In genomic region chr6:107489636-107490567, GRCh38 we compare ENCODE assay signal across 8 cellular contexts. TPM values are rescaled to one million over a fixed set of nuclear protein-coding genes. Genes with fewer than 3 reads are reported as not detected.
DNase-seq lines count a peak whose midpoint lies in the region; ATAC-seq and TF ChIP-seq lines count a peak whose summit lies in the region.

TSS of gene SOBP (plus strand) at chr6:107490117. CDS start at chr6:107490617, 500 bp downstream.

- intact Hi-C loops in esophagus squamous epithelium (cut with DNase I): no loop called here

- no peak for TF ChIP-seq CTCF in esophagus squamous epithelium (IDR thresholded peaks at IDR 0.05)

- no peak for ATAC-seq in GM18873 (IDR thresholded peaks at IDR 0.05; ENCODE audit: low FRiP score, unreplicated experiment)

- H3K27ac ChIP-seq in esophagus squamous epithelium: peak within 1 kb of the TSS; percentile 37 to 88 (median 78)
- peak within 1 kb of the TSS; percentile 23 to 34 for H3K27ac ChIP-seq in mucosa of rectum (ENCODE audit: low read depth in 2 of 2, low read length in 2 of 2)

- H3K27me3 ChIP-seq in esophagus squamous epithelium: peaks cover 0 to 84% (median 0%) of the 10 kb centered on the region in 4 donors
- peaks cover 30 to 49% of the 10 kb centered on the region in 2 donors for H3K27me3 ChIP-seq in mucosa of rectum (ENCODE audit: control insufficient read depth in 2 of 2, insufficient read depth in 2 of 2, low read length in 2 of 2)

- H3K4me1 ChIP-seq in esophagus squamous epithelium: peaks cover 20 to 56% (median 22%) of the 10 kb centered on the region in 3 donors
- H3K4me1 ChIP-seq in mucosa of rectum (ENCODE audit: control insufficient read depth in 2 of 2, insufficient read depth in 2 of 2, low read length in 2 of 2): peaks cover 12 to 19% of the 10 kb centered on the region in 2 donors

- H3K4me3 ChIP-seq in esophagus squamous epithelium (peak within 1 kb of the TSS; percentile 43 to 79 (median 61)), mucosa of rectum (ENCODE audit: low read length in 2 of 2) (peak within 1 kb of the TSS; percentile 61 to 79)

- no peak for TF ChIP-seq POLR2A in esophagus squamous epithelium (IDR thresholded peaks at IDR 0.05)

- no peaks in the 10 kb centered on the region for H3K9me3 ChIP-seq in esophagus squamous epithelium
- H3K9me3 ChIP-seq in mucosa of rectum (ENCODE audit: control insufficient read depth in 2 of 2, low read length in 2 of 2): no peaks in the 10 kb centered on the region

- H3K9ac ChIP-seq in mucosa of rectum (ENCODE audit: low read depth in 1 of 2, low read length in 2 of 2): peak within 1 kb of the TSS; percentile 14 to 33

- DNase-seq in DMS114 treated with DMSO at 0.1 percent for 48 hours (lab: John Stamatoyannopoulos, UW; ENCODE audit: unreplicated experiment) (peak; percentile 39), HCEC 1CT (peak; percentile 51), NCI-H524 (lab: John Stamatoyannopoulos, UW) (peak; percentile 49 to 82), activated T-cell treated with anti-CD3 and anti-CD28 coated beads for 48 hours (ENCODE audit: low read depth) (peak; percentile 33), esophagus squamous epithelium (lab: John Stamatoyannopoulos, UW) (no peak), superior temporal gyrus (ENCODE audit: extremely low spot score) (peak; percentile 68)

- H3K36me3 ChIP-seq in esophagus squamous epithelium (no peaks in the 10 kb centered on the region), mucosa of rectum (ENCODE audit: control insufficient read depth in 2 of 2, insufficient read depth in 2 of 2, low read length in 2 of 2) (no peaks in the 10 kb centered on the region)

- 0% methylated on average over 8 of the region's 131 CpGs; no CpG with 5 or more reads in 1 of the 2 donors for WGBS in esophagus squamous epithelium, 2 donors

RNA-seq across cellular contexts. Expression of gene SOBP, which starts in this region (rescaled TPM):
- 1 to 10 TPM in 3 of 4 donors, under 1 TPM in 1; 0.15 to 3.8 (median 1.6) TPM for total RNA-seq in esophagus squamous epithelium
